ENCODE assay signal across 8 cellular contexts in genomic region chr1:62784509-62785365, GRCh38. TPM values are rescaled to one million over a fixed set of nuclear protein-coding genes. Genes with fewer than 3 reads are reported as not detected.
DNase-seq lines count a peak whose midpoint lies in the region; TF ChIP-seq lines count a peak whose summit lies in the region.

No MANE protein-coding gene starts in this region.

- H4K5ac ChIP-seq in mesendoderm (ENCODE audit: low read length): no peak overlapping the region

- H3K56ac ChIP-seq in mesendoderm (ENCODE audit: low read length): peak overlapping the region; percentile 94

- no peak overlapping the region for H2BK15ac ChIP-seq in mesendoderm (replicated peaks; ENCODE audit: low read depth)

- H3K79me2 ChIP-seq in mesendoderm (ENCODE audit: control insufficient read depth, insufficient read depth, low read length): no peaks in the 10 kb centered on the region

- H3K27me3 ChIP-seq in mesendoderm (ENCODE audit: insufficient read depth, low read length, poor library complexity): no peaks in the 10 kb centered on the region

- DNase-seq in NCI-H748 (lab: John Stamatoyannopoulos, UW; ENCODE audit: unreplicated experiment): peak; percentile 28
- no peak for DNase-seq in NCI-H748 treated with DMSO at 0.1 percent for 48 hours (lab: John Stamatoyannopoulos, UW)
- peak; percentile 67 for DNase-seq in NB4 (ENCODE audit: low read depth)
- DNase-seq in mesendoderm: no peak
- no peak for DNase-seq in NCI-H446 treated with DMSO at 0.1 percent for 48 hours (lab: John Stamatoyannopoulos, UW)
- no peak for DNase-seq in NK-92 (lab: John Stamatoyannopoulos, UW; ENCODE audit: unreplicated experiment)

- peak overlapping the region; percentile 79 for H3K9ac ChIP-seq in mesendoderm (ENCODE audit: low read length)

- no peak overlapping the region for H2AK5ac ChIP-seq in mesendoderm (ENCODE audit: low read length)

- no peak overlapping the region for H2BK120ac ChIP-seq in mesendoderm (ENCODE audit: low read depth, low read length)

- POLR2A ChIA-PET in HEK293 (lab: Yijun Ruan, JAX): no interaction called here

- no peak for TF ChIP-seq CTCF in HEK293 (tag by site-specific recombination; IDR thresholded peaks at IDR 0.05)
- no peak for TF ChIP-seq CTCF in NB4 (IDR thresholded peaks at IDR 0.05; ENCODE audit: low read depth, low read length)

- H3K4me1 ChIP-seq in HEK293 (ENCODE audit: control insufficient read depth, insufficient read depth, low read length): no peaks in the 10 kb centered on the region
- no peaks in the 10 kb centered on the region for H3K4me1 ChIP-seq in mesendoderm (ENCODE audit: control insufficient read depth, low read depth, low read length)

- no peak overlapping the region for H3K23ac ChIP-seq in mesendoderm (ENCODE audit: low read length)

- H3K4me3 ChIP-seq in HEK293 (ENCODE audit: low read depth, low read length) (peak overlapping the region; percentile 97), NB4 (ENCODE audit: low read depth, low read length) (peak overlapping the region; percentile 94), mesendoderm (ENCODE audit: low read length) (peak overlapping the region; percentile 79)

- no peak for TF ChIP-seq POLR2A in NB4 (IDR thresholded peaks at IDR 0.05; ENCODE audit: extremely low read depth, insufficient read length)

- no peaks in the 10 kb centered on the region for H3K9me3 ChIP-seq in HEK293 (ENCODE audit: control insufficient read depth, insufficient read depth, low read depth, low read length)

- H3K4ac ChIP-seq in mesendoderm (ENCODE audit: low read depth, low read length): no peak overlapping the region

- H2BK5ac ChIP-seq in mesendoderm (ENCODE audit: low read length): no peak overlapping the region

- no peak overlapping the region for H3K18ac ChIP-seq in mesendoderm (ENCODE audit: low read length)

- H3K27ac ChIP-seq in HEK293 (ENCODE audit: extremely low read depth, low read depth, low read length): peak overlapping the region; percentile 81; the same call in 1 of the 2 replicates
- H3K27ac ChIP-seq in cingulate gyrus (ENCODE audit: low read depth, low read length): peak overlapping the region; percentile 98
- no peak overlapping the region for H3K27ac ChIP-seq in mesendoderm (ENCODE audit: low read depth, low read length)

- H3K36me3 ChIP-seq in HEK293 (ENCODE audit: control insufficient read depth in 2 of 2, insufficient read depth in 1 of 2, low read length in 2 of 2) (no peaks in the 10 kb centered on the region), mesendoderm (ENCODE audit: control insufficient read depth, insufficient read depth, low read length) (no peaks in the 10 kb centered on the region)

- H4K8ac ChIP-seq in mesendoderm (ENCODE audit: low read depth, low read length): no peak overlapping the region

- no CpG with 5 or more reads among the region's 12 CpGs for WGBS in mesendoderm (ENCODE audit: extremely low coverage, insufficient coverage, low lambda C conversion rate)

- no peaks in the 10 kb centered on the region for H3K79me1 ChIP-seq in mesendoderm (ENCODE audit: low read length)

- CTCF ChIA-PET in HEK293 (lab: Yijun Ruan, JAX): interaction anchor here (0.7 kb wide), 1 partner anchor 399 kb away, joined by 3 read pairs; no protein-coding TSS in a partner anchor

- peak overlapping the region; percentile 90 for H3K4me2 ChIP-seq in mesendoderm (ENCODE audit: low read length)

TF ChIP-seq in HEK293, 187 proteins besides CTCF, POLR2A, EP300 and RAD21:
- TF ChIP-seq, protein P1, sequence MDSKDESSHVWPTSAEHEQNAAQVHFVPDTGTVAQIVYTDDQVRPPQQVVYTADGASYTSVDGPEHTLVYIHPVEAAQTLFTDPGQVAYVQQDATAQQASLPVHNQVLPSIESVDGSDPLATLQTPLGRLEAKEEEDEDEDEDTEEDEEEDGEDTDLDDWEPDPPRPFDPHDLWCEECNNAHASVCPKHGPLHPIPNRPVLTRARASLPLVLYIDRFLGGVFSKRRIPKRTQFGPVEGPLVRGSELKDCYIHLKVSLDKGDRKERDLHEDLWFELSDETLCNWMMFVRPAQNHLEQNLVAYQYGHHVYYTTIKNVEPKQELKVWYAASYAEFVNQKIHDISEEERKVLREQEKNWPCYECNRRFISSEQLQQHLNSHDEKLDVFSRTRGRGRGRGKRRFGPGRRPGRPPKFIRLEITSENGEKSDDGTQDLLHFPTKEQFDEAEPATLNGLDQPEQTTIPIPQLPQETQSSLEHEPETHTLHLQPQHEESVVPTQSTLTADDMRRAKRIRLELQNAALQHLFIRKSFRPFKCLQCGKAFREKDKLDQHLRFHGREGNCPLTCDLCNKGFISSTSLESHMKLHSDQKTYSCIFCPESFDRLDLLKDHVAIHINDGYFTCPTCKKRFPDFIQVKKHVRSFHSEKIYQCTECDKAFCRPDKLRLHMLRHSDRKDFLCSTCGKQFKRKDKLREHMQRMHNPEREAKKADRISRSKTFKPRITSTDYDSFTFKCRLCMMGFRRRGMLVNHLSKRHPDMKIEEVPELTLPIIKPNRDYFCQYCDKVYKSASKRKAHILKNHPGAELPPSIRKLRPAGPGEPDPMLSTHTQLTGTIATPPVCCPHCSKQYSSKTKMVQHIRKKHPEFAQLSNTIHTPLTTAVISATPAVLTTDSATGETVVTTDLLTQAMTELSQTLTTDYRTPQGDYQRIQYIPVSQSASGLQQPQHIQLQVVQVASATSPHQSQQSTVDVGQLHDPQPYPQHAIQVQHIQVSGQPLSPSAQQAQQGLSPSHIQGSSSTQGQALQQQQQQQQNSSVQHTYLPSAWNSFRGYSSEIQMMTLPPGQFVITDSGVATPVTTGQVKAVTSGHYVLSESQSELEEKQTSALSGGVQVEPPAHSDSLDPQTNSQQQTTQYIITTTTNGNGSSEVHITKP (tag by site-specific recombination; IDR thresholded peaks at IDR 0.05): peak; percentile 87
- TF ChIP-seq SCRT2 (tag by site-specific recombination; IDR thresholded peaks at IDR 0.05) (no peak), ZNF223 (tag by site-specific recombination; IDR thresholded peaks at IDR 0.05) (no peak), ZNF366 (tag by site-specific recombination; conservative IDR thresholded peaks at IDR 0.05) (peak; percentile 33; the same call in 1 of the 2 replicates)

RNA-seq across cellular contexts. Expression of gene ATG4C, which starts 0.8 kb away (rescaled TPM):
- polyA plus RNA-seq in mesendoderm (2013, experiment 1 of 2): 8.4 TPM
- polyA plus RNA-seq in mesendoderm (2013, experiment 2 of 2): 8.8 TPM

Comparison
In these comparisons a context has a peak if more than half of its experiments do, and no peak if none do; other contexts are left out.
1. DNase-seq: peak in NCI-H748 (single experiment) and NB4 (single experiment); none in NCI-H748 treated with DMSO at 0.1 percent for 48 hours (single experiment), mesendoderm (single experiment), NCI-H446 treated with DMSO at 0.1 percent for 48 hours (single experiment) and NK-92 (single experiment).
2. Peak in every context shown above with its lines, with median percentiles within 50 percentile points of each other: H3K4me3 ChIP-seq.